12 cellular contexts compared by ENCODE assay signal in genomic region chr20:15446373-15446772, GRCh38.
A peak's percentile ranks its signal among the peaks of the same experiment; 100 is the strongest.
DNase-seq lines count a peak whose midpoint lies in the region; ATAC-seq and TF ChIP-seq lines count a peak whose summit lies in the region.
"Had no signal": no experiment of that assay in that cellular context is flagged by ENCODE, and none has a peak within 500 bp of the region (broad histone marks: within the 10 kb centered on the region; RNA-seq: fewer than 3 reads in every experiment).

No MANE protein-coding gene starts in this region.

- no peaks in the 10 kb centered on the region for H3K9me2 ChIP-seq in PC-3 (replicated peaks; ENCODE audit: low read length)

- peaks cover 5% of the 10 kb centered on the region; the same call in 1 of the 2 replicates for H3K4me1 ChIP-seq in HEK293 (ENCODE audit: control insufficient read depth, insufficient read depth, low read length)
- no peaks in the 10 kb centered on the region for H3K4me1 ChIP-seq in PC-3 (ENCODE audit: insufficient read depth, low read length)

- no peaks in the 10 kb centered on the region for H4K20me1 ChIP-seq in PC-3 (ENCODE audit: low read length)

- no peaks in the 10 kb centered on the region for H3K79me2 ChIP-seq in PC-3 (ENCODE audit: low read length)

- DNase-seq in PC-3 (peak; percentile 22), epithelial cell of esophagus (ENCODE audit: low read depth) (peak; percentile 47), omental fat pad (ENCODE audit: low spot score) (no peak), NCI-H2107 treated with DMSO at 0.1 percent for 48 hours (lab: John Stamatoyannopoulos, UW; ENCODE audit: unreplicated experiment) (no peak)
- DNase-seq in stimulated activated CD4-positive, alpha-beta T cell treated with anti-CD3 and anti-CD28 coated beads, Interleukin-1b, Interleukin-23, amount 100 ng/mL, for 48 hours: no peak
- DNase-seq: activated CD4-positive, CD25-positive, alpha-beta regulatory T cell; NCI-H446; PC-9 had no signal

- H3K4me2 ChIP-seq in PC-3 (ENCODE audit: low read length): no peak overlapping the region
- H3K4me2 ChIP-seq: PC-9 had no signal

- H3F3A ChIP-seq in PC-3 (ENCODE audit: low read length, unreplicated experiment): no peaks in the 10 kb centered on the region

- no peak overlapping the region for H3K9ac ChIP-seq in PC-3 (ENCODE audit: low read length)

- CTCF ChIA-PET in HEK293 (lab: Yijun Ruan, JAX) (no interaction called here), PC-3 (lab: Charles Lee) (no interaction called here)

- H3K36me3 ChIP-seq in HEK293 (ENCODE audit: control insufficient read depth in 2 of 2, insufficient read depth in 1 of 2, low read length in 2 of 2) (no peaks in the 10 kb centered on the region), PC-3 (ENCODE audit: low read depth, low read length) (no peaks in the 10 kb centered on the region)

- H3K4me3 ChIP-seq in HEK293 (ENCODE audit: low read depth, low read length) (no peak overlapping the region), PC-3 (ENCODE audit: low read length) (no peak overlapping the region), epithelial cell of esophagus (ENCODE audit: low read length) (no peak overlapping the region)
- H3K4me3 ChIP-seq: GM12878, PC-9 had no signal

- intact Hi-C loops in PC-3 (cut with micrococcal nuclease): no loop called here

- TF ChIP-seq CTCF in HEK293 (tag by site-specific recombination; IDR thresholded peaks at IDR 0.05): no peak
- no peak for TF ChIP-seq CTCF in PC-3 (conservative IDR thresholded peaks at IDR 0.05; ENCODE audit: low read depth, low read length)
- no peak for TF ChIP-seq CTCF in epithelial cell of esophagus (IDR thresholded peaks at IDR 0.05; ENCODE audit: insufficient read depth, low read depth, low read length, missing control alignments)
- TF ChIP-seq CTCF in omental fat pad (IDR thresholded peaks at IDR 0.05): no peak

- no peak overlapping the region for H2AFZ ChIP-seq in PC-3 (ENCODE audit: low read length)
- H2AFZ ChIP-seq: PC-9 had no signal

- no TSS peak for BruUV-seq in PC-3 (replicated peaks; lab: Mats Ljungman, UMichigan)

- H3K9me3 ChIP-seq in HEK293 (ENCODE audit: control insufficient read depth, insufficient read depth, low read depth, low read length) (no peaks in the 10 kb centered on the region), PC-3 (ENCODE audit: low read length) (no peaks in the 10 kb centered on the region)

- H3K27ac ChIP-seq in HEK293 (ENCODE audit: extremely low read depth, low read depth, low read length) (no peak overlapping the region), PC-3 (ENCODE audit: low read length) (no peak overlapping the region)
- H3K27ac ChIP-seq: C4-2B, PC-9 had no signal

- no peaks in the 10 kb centered on the region for H3K27me3 ChIP-seq in PC-3 (ENCODE audit: low read length)

- POLR2A ChIA-PET in HEK293 (lab: Yijun Ruan, JAX): no interaction called here
- POLR2A ChIA-PET in PC-3 (lab: Charles Lee; ENCODE audit: unreplicated experiment): interaction anchor here (0.7 kb wide), 1 partner anchor 206 kb away, joined by 8 read pairs; no protein-coding TSS in a partner anchor

- ATAC-seq in PC-3 (no peak), omental fat pad (ENCODE audit: low FRiP score) (peak; percentile 44), HG03469 (IDR thresholded peaks at IDR 0.05; ENCODE audit: unreplicated experiment) (no peak)
- ATAC-seq: GM12878 had no signal

TF ChIP-seq in HEK293, 187 proteins besides CTCF, POLR2A, EP300 and RAD21 (continues in another document):
- TF ChIP-seq ZNF510 (tag by site-specific recombination; IDR thresholded peaks at IDR 0.05; ENCODE audit: insufficient replicate concordance): no peak
- no peak for TF ChIP-seq ZNF701 (tag by site-specific recombination; IDR thresholded peaks at IDR 0.05)
- no peak for TF ChIP-seq ZNF791 (tag by site-specific recombination; IDR thresholded peaks at IDR 0.05)
- TF ChIP-seq ZNF214 (tag by site-specific recombination; IDR thresholded peaks at IDR 0.05; ENCODE audit: borderline replicate concordance): peak; percentile 30; the same call in 1 of the 2 replicates
- TF ChIP-seq ZNF776 (tag by site-specific recombination; IDR thresholded peaks at IDR 0.05; ENCODE audit: borderline replicate concordance): no peak
- no peak for TF ChIP-seq ZNF654 (tag by site-specific recombination; IDR thresholded peaks at IDR 0.05; ENCODE audit: low read depth)
- TF ChIP-seq, protein P1, sequence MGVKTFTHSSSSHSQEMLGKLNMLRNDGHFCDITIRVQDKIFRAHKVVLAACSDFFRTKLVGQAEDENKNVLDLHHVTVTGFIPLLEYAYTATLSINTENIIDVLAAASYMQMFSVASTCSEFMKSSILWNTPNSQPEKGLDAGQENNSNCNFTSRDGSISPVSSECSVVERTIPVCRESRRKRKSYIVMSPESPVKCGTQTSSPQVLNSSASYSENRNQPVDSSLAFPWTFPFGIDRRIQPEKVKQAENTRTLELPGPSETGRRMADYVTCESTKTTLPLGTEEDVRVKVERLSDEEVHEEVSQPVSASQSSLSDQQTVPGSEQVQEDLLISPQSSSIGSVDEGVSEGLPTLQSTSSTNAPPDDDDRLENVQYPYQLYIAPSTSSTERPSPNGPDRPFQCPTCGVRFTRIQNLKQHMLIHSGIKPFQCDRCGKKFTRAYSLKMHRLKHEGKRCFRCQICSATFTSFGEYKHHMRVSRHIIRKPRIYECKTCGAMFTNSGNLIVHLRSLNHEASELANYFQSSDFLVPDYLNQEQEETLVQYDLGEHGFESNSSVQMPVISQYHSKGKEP (tag by site-specific recombination; IDR thresholded peaks at IDR 0.05): peak; percentile 23; the same call in 1 of the 2 replicates
- TF ChIP-seq, protein P2, sequence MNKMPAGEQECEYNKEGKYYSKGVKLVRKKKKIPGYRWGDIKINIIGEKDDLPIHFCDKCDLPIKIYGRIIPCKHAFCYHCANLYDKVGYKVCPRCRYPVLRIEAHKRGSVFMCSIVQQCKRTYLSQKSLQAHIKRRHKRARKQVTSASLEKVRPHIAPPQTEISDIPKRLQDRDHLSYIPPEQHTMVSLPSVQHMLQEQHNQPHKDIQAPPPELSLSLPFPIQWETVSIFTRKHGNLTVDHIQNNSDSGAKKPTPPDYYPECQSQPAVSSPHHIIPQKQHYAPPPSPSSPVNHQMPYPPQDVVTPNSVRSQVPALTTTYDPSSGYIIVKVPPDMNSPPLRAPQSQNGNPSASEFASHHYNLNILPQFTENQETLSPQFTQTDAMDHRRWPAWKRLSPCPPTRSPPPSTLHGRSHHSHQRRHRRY (tag by site-specific recombination; IDR thresholded peaks at IDR 0.05): no peak
- TF ChIP-seq ZNF184 (tag by site-specific recombination; IDR thresholded peaks at IDR 0.05): 0 out of 2 replicates have a peak, but pooled peaks have one; percentile 42
- TF ChIP-seq ZSCAN4 (tag by site-specific recombination; IDR thresholded peaks at IDR 0.05): no peak
- no peak for TF ChIP-seq ZNF76 (tag by site-specific recombination; IDR thresholded peaks at IDR 0.05; ENCODE audit: borderline replicate concordance, low read depth)
- no peak for TF ChIP-seq GLI4 (tag by site-specific recombination; IDR thresholded peaks at IDR 0.05)
- no peak for TF ChIP-seq ZBTB26 (tag by site-specific recombination; optimal IDR thresholded peaks at IDR 0.05)
- TF ChIP-seq ZNF580 (tag by site-specific recombination; IDR thresholded peaks at IDR 0.05): no peak
- 0 out of 2 replicates have a peak, but pooled peaks have one; percentile 16 for TF ChIP-seq ZNF830 (tag by site-specific recombination; IDR thresholded peaks at IDR 0.05; ENCODE audit: low read depth)
- TF ChIP-seq ZNF350 (tag by site-specific recombination; IDR thresholded peaks at IDR 0.05): 0 out of 2 replicates have a peak, but pooled peaks have one; percentile 54
- TF ChIP-seq, protein P3, sequence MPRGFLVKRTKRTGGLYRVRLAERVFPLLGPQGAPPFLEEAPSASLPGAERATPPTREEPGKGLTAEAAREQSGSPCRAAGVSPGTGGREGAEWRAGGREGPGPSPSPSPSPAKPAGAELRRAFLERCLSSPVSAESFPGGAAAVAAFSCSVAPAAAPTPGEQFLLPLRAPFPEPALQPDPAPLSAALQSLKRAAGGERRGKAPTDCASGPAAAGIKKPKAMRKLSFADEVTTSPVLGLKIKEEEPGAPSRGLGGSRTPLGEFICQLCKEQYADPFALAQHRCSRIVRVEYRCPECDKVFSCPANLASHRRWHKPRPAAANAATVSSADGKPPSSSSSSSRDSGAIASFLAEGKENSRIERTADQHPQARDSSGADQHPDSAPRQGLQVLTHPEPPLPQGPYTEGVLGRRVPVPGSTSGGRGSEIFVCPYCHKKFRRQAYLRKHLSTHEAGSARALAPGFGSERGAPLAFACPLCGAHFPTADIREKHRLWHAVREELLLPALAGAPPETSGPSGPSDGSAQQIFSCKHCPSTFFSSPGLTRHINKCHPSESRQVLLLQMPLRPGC (tag by site-specific recombination; IDR thresholded peaks at IDR 0.05): no peak

Comparison
In these comparisons a context has a peak if more than half of its experiments do, and no peak if none do; other contexts are left out.
1. DNase-seq: peak in PC-3 (single experiment) and epithelial cell of esophagus (single experiment); none in omental fat pad (single experiment), stimulated activated CD4-positive, alpha-beta T cell treated with anti-CD3 and anti-CD28 coated beads, Interleukin-1b, Interleukin-23, amount 100 ng/mL, for 48 hours (single experiment) and NCI-H2107 treated with DMSO at 0.1 percent for 48 hours (single experiment).